ENCODE assay signal across 28 cellular contexts in genomic region chr20:20078041-20078440, GRCh38. TPM values are rescaled to one million over a fixed set of nuclear protein-coding genes. Genes with fewer than 3 reads are reported as not detected.
"Had no signal": no experiment of that assay in that cellular context is flagged by ENCODE, and none has a peak within 500 bp of the region (broad histone marks: within the 10 kb centered on the region; RNA-seq: fewer than 3 reads in every experiment).

No MANE protein-coding gene starts in this region.

- H3K36me3 ChIP-seq: heart left ventricle, left lung, lower lobe of right lung, neutrophil had no signal

- H3K4me3 Mint-ChIP-seq: activated CD4-positive, alpha-beta memory T cell treated with anti-CD3 and anti-CD28 coated beads, Interleukin-2, amount 10 ng/mL, durations not matched to agents 7 days and 5 days; activated CD4-positive, alpha-beta T cell treated with anti-CD3 and anti-CD28 coated beads, Interleukin-2, amount 10 ng/mL, durations not matched to agents 24 days and 14 days; activated naive CD4-positive, alpha-beta T cell treated with anti-CD3 and anti-CD28 coated beads, Interleukin-2, amount 50 U/mL, for 24 hours; activated naive CD8-positive, alpha-beta T cell treated with anti-CD3 and anti-CD28 coated beads, Interleukin-2, amount 50 U/mL, for 24 hours; activated T-cell treated with anti-CD3 and anti-CD28 coated beads, Interleukin-2, amount 50 U/mL, for 24 hours; central memory CD8-positive, alpha-beta T cell; dendritic cell treated with granulocyte-macrophage colony-stimulating factor and Interleukin-4, amounts not matched to agents 40 ng/mL and 50 ng/mL, for 4 days; endodermal cell; nephron progenitor cell had no signal

- H3K27ac Mint-ChIP-seq: activated CD4-positive, alpha-beta memory T cell treated with anti-CD3 and anti-CD28 coated beads, Interleukin-2, amount 10 ng/mL, durations not matched to agents 7 days and 5 days; activated CD4-positive, alpha-beta T cell treated with anti-CD3 and anti-CD28 coated beads, Interleukin-2, amount 10 ng/mL, durations not matched to agents 24 days and 14 days; activated naive CD4-positive, alpha-beta T cell treated with anti-CD3 and anti-CD28 coated beads, Interleukin-2, amount 50 U/mL, for 24 hours; activated naive CD8-positive, alpha-beta T cell treated with anti-CD3 and anti-CD28 coated beads, Interleukin-2, amount 50 U/mL, for 24 hours; activated T-cell treated with anti-CD3 and anti-CD28 coated beads, Interleukin-2, amount 50 U/mL, for 24 hours; dendritic cell treated with granulocyte-macrophage colony-stimulating factor and Interleukin-4, amounts not matched to agents 40 ng/mL and 50 ng/mL, for 4 days; endodermal cell; nephron progenitor cell; progenitor cell of endocrine pancreas had no signal

- H3K4me1 Mint-ChIP-seq: activated CD4-positive, alpha-beta memory T cell treated with anti-CD3 and anti-CD28 coated beads, Interleukin-2, amount 10 ng/mL, durations not matched to agents 7 days and 5 days; activated CD4-positive, alpha-beta T cell treated with anti-CD3 and anti-CD28 coated beads, Interleukin-2, amount 10 ng/mL, durations not matched to agents 24 days and 14 days; activated naive CD4-positive, alpha-beta T cell treated with anti-CD3 and anti-CD28 coated beads, Interleukin-2, amount 50 U/mL, for 24 hours; activated naive CD8-positive, alpha-beta T cell treated with anti-CD3 and anti-CD28 coated beads, Interleukin-2, amount 50 U/mL, for 24 hours; central memory CD8-positive, alpha-beta T cell; nephron progenitor cell had no signal

- H3K9me3 Mint-ChIP-seq: activated CD4-positive, alpha-beta memory T cell treated with anti-CD3 and anti-CD28 coated beads, Interleukin-2, amount 10 ng/mL, durations not matched to agents 7 days and 5 days; activated CD4-positive, alpha-beta T cell treated with anti-CD3 and anti-CD28 coated beads, Interleukin-2, amount 10 ng/mL, durations not matched to agents 24 days and 14 days; activated naive CD4-positive, alpha-beta T cell treated with anti-CD3 and anti-CD28 coated beads, Interleukin-2, amount 50 U/mL, for 24 hours; activated naive CD8-positive, alpha-beta T cell treated with anti-CD3 and anti-CD28 coated beads, Interleukin-2, amount 50 U/mL, for 24 hours; activated T-cell treated with anti-CD3 and anti-CD28 coated beads, Interleukin-2, amount 50 U/mL, for 24 hours; central memory CD8-positive, alpha-beta T cell; dendritic cell treated with granulocyte-macrophage colony-stimulating factor and Interleukin-4, amounts not matched to agents 40 ng/mL and 50 ng/mL, for 4 days; endodermal cell; nephron progenitor cell had no signal

- H3K27ac ChIP-seq: heart left ventricle, left lung, lower lobe of right lung, neutrophil, skin epidermis, testis had no signal

- DNase-seq: activated CD4-positive, alpha-beta memory T cell treated with anti-CD3 and anti-CD28 coated beads, Interleukin-2, amount 10 ng/mL, durations not matched to agents 7 days and 5 days; activated CD4-positive, alpha-beta T cell treated with anti-CD3 and anti-CD28 coated beads, Interleukin-2, amount 10 ng/mL, durations not matched to agents 24 days and 14 days; activated CD8-positive, alpha-beta memory T cell treated with anti-CD3 and anti-CD28 coated beads, Interleukin-2, amount 50 U/mL, for 48 hours; activated naive CD8-positive, alpha-beta T cell treated with anti-CD3 and anti-CD28 coated beads, Interleukin-2, amount 50 U/mL, for 24 hours; activated T-cell treated with anti-CD3 and anti-CD28 coated beads, Interleukin-2, amount 50 U/mL, for 24 hours; endodermal cell; foreskin fibroblast; heart left ventricle; kidney glomerular epithelial cell; left lung; lower lobe of right lung; nephron progenitor cell; stimulated activated CD4-positive, alpha-beta T cell treated with anti-CD3 and anti-CD28 coated beads, Interleukin-12 subunit alpha, Interleukin-12 subunit beta, amount 100 ng/mL, for 4 hours; stimulated activated CD4-positive, alpha-beta T cell treated with anti-CD3 and anti-CD28 coated beads, Interleukin-4, amount 100 ng/mL, for 1 hour; stimulated activated naive CD8-positive, alpha-beta T cell treated with anti-CD3 and anti-CD28 coated beads, Interleukin-15, Interleukin-2, amounts not matched to agents 100 U/mL and 50 U/mL, for 24 hours; testis; trophoblast cell had no signal

- H3K4me3 ChIP-seq: heart left ventricle, left lung, lower lobe of right lung, skin epidermis, testis had no signal

- H3K27me3 ChIP-seq: testis had no signal

- ATAC-seq: activated CD4-positive, CD25-positive, alpha-beta regulatory T cell treated with anti-CD3 and anti-CD28 coated beads, Interleukin-2, amount 50 U/mL, for 24 hours; activated naive CD8-positive, alpha-beta T cell treated with anti-CD3 and anti-CD28 coated beads, Interleukin-2, amount 50 U/mL, for 24 hours; esophagus mucosa; heart left ventricle; left lung; lower lobe of right lung; sciatic nerve; stimulated activated naive CD8-positive, alpha-beta T cell treated with anti-CD3 and anti-CD28 coated beads, Interleukin-15, Interleukin-2, amounts not matched to agents 100 U/mL and 50 U/mL, for 24 hours had no signal

- H3K27me3 Mint-ChIP-seq: activated naive CD4-positive, alpha-beta T cell treated with anti-CD3 and anti-CD28 coated beads, Interleukin-2, amount 50 U/mL, for 24 hours had no signal

- H3K36me3 Mint-ChIP-seq: activated naive CD4-positive, alpha-beta T cell treated with anti-CD3 and anti-CD28 coated beads, Interleukin-2, amount 50 U/mL, for 24 hours had no signal

- H3K4me1 ChIP-seq: heart left ventricle, left lung, lower lobe of right lung, testis had no signal

RNA-seq across cellular contexts. Expression of gene CFAP61, which starts 25.7 kb away (rescaled TPM):
- total RNA-seq: activated CD4-positive, alpha-beta memory T cell treated with anti-CD3 and anti-CD28 coated beads, Interleukin-2, amount 10 ng/mL, durations not matched to agents 7 days and 5 days; activated CD4-positive, alpha-beta T cell treated with anti-CD3 and anti-CD28 coated beads, Interleukin-2, amount 10 ng/mL, durations not matched to agents 24 days and 14 days; esophagus mucosa; osteocyte; T-helper 1 cell treated with Interleukin-12 subunit alpha and Interleukin-12 subunit beta and Interleukin-4 antibody, amounts not matched to agents 30 ng/mL and 1 ng/mL, for 36 hours had no signal
